1 cellular context compared by ENCODE assay signal in the genomic region with DNA sequence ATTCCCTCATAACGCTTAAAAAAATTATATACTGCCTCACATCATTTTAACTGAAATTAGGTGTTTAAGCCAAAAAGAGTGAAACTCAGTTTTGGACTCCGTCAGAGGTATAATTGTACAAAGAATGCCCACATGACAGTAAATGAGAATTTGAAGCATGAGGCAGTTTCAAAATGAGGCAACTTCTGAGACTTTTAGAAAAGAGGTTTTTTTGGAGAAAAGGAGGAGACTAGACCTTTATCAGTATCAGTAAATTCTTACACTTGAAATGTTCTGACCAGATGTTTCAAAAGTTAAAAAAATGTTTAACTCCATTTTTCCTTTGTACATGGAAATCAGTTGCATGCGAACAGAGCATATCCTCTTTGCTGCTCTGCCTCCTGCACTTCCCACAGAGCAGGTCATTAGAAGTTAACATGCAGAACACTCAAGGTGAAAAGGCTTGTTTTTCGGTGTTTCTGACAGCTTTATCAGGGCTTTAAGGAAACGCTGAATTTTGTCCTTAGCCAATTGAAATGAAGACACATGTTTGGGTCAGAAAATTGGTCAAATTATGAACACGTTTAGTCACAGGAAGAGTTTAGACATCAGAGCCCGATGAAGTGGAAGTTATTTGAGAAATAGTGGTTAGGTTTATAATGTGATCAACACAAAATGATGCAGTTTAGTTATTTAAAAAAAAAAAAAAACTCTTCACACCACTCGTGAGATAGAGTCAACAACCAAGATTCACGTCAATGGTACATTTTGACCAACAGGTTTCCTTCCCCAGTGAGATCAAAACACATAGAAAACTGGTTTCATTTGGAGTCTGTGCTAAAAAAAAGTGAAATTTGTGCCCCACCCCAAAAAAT.
TF ChIP-seq lines count a peak whose summit lies in the region.

No MANE protein-coding gene starts in this region.

TF ChIP-seq in SK-N-SH treated with all-trans-retinoic acid at 6 μM for 48 hours, 23 proteins besides CTCF, POLR2A, EP300 and RAD21 (continued from another document):
- TF ChIP-seq PATZ1 (CRISPR knock-in tag; IDR thresholded peaks at IDR 0.05; ENCODE audit: borderline replicate concordance): no peak
